ENCODE assay signal across 1 cellular context in the genomic region with DNA sequence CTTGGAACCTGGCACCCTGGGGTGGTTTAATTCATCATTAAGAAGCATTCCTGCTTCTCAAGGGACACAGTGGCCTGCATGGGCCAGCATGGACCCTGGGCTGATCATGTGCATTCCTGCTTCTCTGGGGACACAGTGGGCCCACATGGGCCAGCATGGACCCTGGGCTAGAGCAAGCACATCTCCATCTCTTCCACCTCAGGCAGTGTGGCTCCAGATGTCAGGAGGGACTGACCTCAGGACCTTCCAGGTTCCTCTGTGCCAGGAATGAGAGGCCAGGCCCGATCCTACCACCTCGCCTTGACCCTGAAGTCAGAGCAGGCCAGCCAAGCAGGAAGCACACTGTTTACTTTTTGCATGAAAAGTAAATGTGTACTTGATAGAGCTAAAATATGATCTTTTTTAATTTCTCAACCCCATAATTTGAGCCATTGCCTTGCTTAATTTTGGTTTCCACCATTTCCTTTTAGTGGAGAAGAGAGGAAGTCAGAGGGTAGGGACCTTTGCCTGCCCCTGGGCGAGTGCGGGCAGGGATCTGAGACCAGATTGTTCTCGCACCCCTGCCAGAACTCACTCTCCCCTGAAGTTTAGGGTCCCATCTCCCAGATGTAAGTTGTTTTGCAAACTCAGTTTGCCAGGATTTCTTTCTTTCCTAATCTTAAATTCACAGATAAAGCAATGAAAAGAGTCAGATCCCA.
TF ChIP-seq lines count a peak whose summit lies in the region.

No MANE protein-coding gene starts in this region.

TF ChIP-seq in SK-N-SH, 30 proteins besides CTCF, POLR2A, EP300 and RAD21 (continued from another document):
- TF ChIP-seq, protein P1, sequence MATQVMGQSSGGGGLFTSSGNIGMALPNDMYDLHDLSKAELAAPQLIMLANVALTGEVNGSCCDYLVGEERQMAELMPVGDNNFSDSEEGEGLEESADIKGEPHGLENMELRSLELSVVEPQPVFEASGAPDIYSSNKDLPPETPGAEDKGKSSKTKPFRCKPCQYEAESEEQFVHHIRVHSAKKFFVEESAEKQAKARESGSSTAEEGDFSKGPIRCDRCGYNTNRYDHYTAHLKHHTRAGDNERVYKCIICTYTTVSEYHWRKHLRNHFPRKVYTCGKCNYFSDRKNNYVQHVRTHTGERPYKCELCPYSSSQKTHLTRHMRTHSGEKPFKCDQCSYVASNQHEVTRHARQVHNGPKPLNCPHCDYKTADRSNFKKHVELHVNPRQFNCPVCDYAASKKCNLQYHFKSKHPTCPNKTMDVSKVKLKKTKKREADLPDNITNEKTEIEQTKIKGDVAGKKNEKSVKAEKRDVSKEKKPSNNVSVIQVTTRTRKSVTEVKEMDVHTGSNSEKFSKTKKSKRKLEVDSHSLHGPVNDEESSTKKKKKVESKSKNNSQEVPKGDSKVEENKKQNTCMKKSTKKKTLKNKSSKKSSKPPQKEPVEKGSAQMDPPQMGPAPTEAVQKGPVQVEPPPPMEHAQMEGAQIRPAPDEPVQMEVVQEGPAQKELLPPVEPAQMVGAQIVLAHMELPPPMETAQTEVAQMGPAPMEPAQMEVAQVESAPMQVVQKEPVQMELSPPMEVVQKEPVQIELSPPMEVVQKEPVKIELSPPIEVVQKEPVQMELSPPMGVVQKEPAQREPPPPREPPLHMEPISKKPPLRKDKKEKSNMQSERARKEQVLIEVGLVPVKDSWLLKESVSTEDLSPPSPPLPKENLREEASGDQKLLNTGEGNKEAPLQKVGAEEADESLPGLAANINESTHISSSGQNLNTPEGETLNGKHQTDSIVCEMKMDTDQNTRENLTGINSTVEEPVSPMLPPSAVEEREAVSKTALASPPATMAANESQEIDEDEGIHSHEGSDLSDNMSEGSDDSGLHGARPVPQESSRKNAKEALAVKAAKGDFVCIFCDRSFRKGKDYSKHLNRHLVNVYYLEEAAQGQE (IDR thresholded peaks at IDR 0.05; ENCODE audit: low read depth, low read length): no peak
- TF ChIP-seq, protein P2, sequence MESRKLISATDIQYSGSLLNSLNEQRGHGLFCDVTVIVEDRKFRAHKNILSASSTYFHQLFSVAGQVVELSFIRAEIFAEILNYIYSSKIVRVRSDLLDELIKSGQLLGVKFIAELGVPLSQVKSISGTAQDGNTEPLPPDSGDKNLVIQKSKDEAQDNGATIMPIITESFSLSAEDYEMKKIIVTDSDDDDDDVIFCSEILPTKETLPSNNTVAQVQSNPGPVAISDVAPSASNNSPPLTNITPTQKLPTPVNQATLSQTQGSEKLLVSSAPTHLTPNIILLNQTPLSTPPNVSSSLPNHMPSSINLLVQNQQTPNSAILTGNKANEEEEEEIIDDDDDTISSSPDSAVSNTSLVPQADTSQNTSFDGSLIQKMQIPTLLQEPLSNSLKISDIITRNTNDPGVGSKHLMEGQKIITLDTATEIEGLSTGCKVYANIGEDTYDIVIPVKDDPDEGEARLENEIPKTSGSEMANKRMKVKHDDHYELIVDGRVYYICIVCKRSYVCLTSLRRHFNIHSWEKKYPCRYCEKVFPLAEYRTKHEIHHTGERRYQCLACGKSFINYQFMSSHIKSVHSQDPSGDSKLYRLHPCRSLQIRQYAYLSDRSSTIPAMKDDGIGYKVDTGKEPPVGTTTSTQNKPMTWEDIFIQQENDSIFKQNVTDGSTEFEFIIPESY (IDR thresholded peaks at IDR 0.05; ENCODE audit: borderline replicate concordance, low read depth): no peak
- TF ChIP-seq, protein P3, sequence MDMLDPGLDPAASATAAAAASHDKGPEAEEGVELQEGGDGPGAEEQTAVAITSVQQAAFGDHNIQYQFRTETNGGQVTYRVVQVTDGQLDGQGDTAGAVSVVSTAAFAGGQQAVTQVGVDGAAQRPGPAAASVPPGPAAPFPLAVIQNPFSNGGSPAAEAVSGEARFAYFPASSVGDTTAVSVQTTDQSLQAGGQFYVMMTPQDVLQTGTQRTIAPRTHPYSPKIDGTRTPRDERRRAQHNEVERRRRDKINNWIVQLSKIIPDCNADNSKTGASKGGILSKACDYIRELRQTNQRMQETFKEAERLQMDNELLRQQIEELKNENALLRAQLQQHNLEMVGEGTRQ (IDR thresholded peaks at IDR 0.05; ENCODE audit: borderline replicate concordance, low read depth, low read length): no peak
- no peak for TF ChIP-seq FOXJ3 (CRISPR knock-in tag; IDR thresholded peaks at IDR 0.05)
- TF ChIP-seq SIN3A (IDR thresholded peaks at IDR 0.05; ENCODE audit: borderline replicate concordance, low read depth, low read length): no peak
- TF ChIP-seq FOSL2 (IDR thresholded peaks at IDR 0.05; ENCODE audit: borderline replicate concordance, low read depth): no peak
- no peak for TF ChIP-seq TEAD4 (IDR thresholded peaks at IDR 0.05; ENCODE audit: borderline replicate concordance, insufficient read depth)
- TF ChIP-seq POLR2AphosphoS5 (IDR thresholded peaks at IDR 0.05; ENCODE audit: low read depth, low read length): no peak
- TF ChIP-seq, protein P4, sequence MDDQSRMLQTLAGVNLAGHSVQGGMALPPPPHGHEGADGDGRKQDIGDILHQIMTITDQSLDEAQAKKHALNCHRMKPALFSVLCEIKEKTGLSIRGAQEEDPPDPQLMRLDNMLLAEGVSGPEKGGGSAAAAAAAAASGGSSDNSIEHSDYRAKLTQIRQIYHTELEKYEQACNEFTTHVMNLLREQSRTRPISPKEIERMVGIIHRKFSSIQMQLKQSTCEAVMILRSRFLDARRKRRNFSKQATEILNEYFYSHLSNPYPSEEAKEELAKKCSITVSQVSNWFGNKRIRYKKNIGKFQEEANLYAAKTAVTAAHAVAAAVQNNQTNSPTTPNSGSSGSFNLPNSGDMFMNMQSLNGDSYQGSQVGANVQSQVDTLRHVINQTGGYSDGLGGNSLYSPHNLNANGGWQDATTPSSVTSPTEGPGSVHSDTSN (IDR thresholded peaks at IDR 0.05): no peak
- no peak for TF ChIP-seq EZH2phosphoT487 (IDR thresholded peaks at IDR 0.05; ENCODE audit: borderline replicate concordance, low read depth)
